In the genomic region with DNA sequence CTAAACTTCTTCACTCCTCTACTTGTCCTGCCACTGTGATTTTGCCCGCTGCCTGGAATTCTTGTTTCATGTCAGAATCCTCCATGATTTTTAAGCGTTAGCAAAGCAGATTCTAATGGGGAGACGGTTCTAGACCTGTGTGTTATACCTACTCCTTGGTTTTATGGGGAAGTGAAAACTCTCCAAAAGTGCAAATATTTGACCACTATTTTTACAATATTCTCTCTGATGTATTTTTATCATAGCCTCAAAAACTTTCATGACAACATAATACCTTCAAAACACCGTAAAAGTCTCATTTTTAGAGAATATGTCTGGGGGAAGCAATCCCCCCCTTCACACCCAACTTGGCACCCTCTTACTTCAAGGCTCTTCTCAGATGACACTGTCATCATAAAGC, we compare ENCODE assay signal across 24 cellular contexts.
"Had no signal": no experiment of that assay in that cellular context is flagged by ENCODE, and none has a peak within 500 bp of the region (broad histone marks: within the 10 kb centered on the region; RNA-seq: fewer than 3 reads in every experiment).

No MANE protein-coding gene starts in this region.

- H3K27me3 Mint-ChIP-seq: activated naive CD8-positive, alpha-beta T cell treated with anti-CD3 and anti-CD28 coated beads for 36 hours had no signal

- H3K27me3 ChIP-seq: cardiac muscle cell, gastroesophageal sphincter, heart left ventricle, sigmoid colon, tibial nerve, vagina had no signal

- H3K9me3 ChIP-seq: gastroesophageal sphincter, heart left ventricle, sigmoid colon, tibial nerve, vagina had no signal

- H3K4me1 Mint-ChIP-seq: nephron progenitor cell had no signal

- H3K36me3 Mint-ChIP-seq: activated CD4-positive, alpha-beta memory T cell treated with anti-CD3 and anti-CD28 coated beads for 36 hours had no signal

- H3K4me3 ChIP-seq: cardiac muscle cell, gastroesophageal sphincter, heart left ventricle, sigmoid colon, tibial nerve, vagina had no signal

- H3K27ac ChIP-seq: cardiac muscle cell, gastroesophageal sphincter, heart left ventricle, sigmoid colon, tibial nerve, vagina, VCaP had no signal

- H3K27ac Mint-ChIP-seq: activated CD4-positive, alpha-beta memory T cell treated with anti-CD3 and anti-CD28 coated beads for 36 hours; activated naive CD8-positive, alpha-beta T cell treated with anti-CD3 and anti-CD28 coated beads for 36 hours; activated T-helper 1 cell treated with anti-CD3 and anti-CD28 coated beads, Interleukin-12 subunit alpha, Interleukin-12 subunit beta, Interleukin-2, Interleukin-4 antibody, amounts not matched to agents 30 ng/mL and 10 ng/mL and 1 ng/mL, durations not matched to agents 14 hours and 24 hours and 36 hours; dendritic cell treated with granulocyte-macrophage colony-stimulating factor and Interleukin-4, amounts not matched to agents 40 ng/mL and 50 ng/mL, for 4 days; nephron progenitor cell had no signal

- ATAC-seq: esophagus mucosa, gastroesophageal sphincter, heart left ventricle, left lobe of liver had no signal

- DNase-seq: activated CD4-positive, alpha-beta memory T cell treated with anti-CD3 and anti-CD28 coated beads for 36 hours; activated CD4-positive, alpha-beta T cell treated with anti-CD3 and anti-CD28 coated beads for 1 hour; activated gamma-delta T cell treated with Interleukin-2 at 50 U/mL for 16 hours; activated naive CD8-positive, alpha-beta T cell treated with anti-CD3 and anti-CD28 coated beads for 36 hours; activated T-cell treated with anti-CD3 and anti-CD28 coated beads for 4 hours; amniotic stem cell; effector CD8-positive, alpha-beta T cell; heart left ventricle; kidney; midbrain; nephron progenitor cell; occipital lobe; posterior cingulate gyrus; sigmoid colon; stimulated activated naive CD4-positive, alpha-beta T cell treated with Interleukin-2 at 50 U/mL for 16 hours had no signal

- H3K4me1 ChIP-seq: heart left ventricle, tibial nerve, vagina had no signal

- H3K9me3 Mint-ChIP-seq: activated CD4-positive, alpha-beta memory T cell treated with anti-CD3 and anti-CD28 coated beads for 36 hours; activated T-helper 1 cell treated with anti-CD3 and anti-CD28 coated beads, Interleukin-12 subunit alpha, Interleukin-12 subunit beta, Interleukin-2, Interleukin-4 antibody, amounts not matched to agents 30 ng/mL and 10 ng/mL and 1 ng/mL, durations not matched to agents 14 hours and 24 hours and 36 hours; dendritic cell treated with granulocyte-macrophage colony-stimulating factor and Interleukin-4, amounts not matched to agents 40 ng/mL and 50 ng/mL, for 4 days had no signal

- H3K4me3 Mint-ChIP-seq: activated CD4-positive, alpha-beta memory T cell treated with anti-CD3 and anti-CD28 coated beads for 36 hours; activated naive CD8-positive, alpha-beta T cell treated with anti-CD3 and anti-CD28 coated beads for 36 hours; activated T-helper 1 cell treated with anti-CD3 and anti-CD28 coated beads, Interleukin-12 subunit alpha, Interleukin-12 subunit beta, Interleukin-2, Interleukin-4 antibody, amounts not matched to agents 30 ng/mL and 10 ng/mL and 1 ng/mL, durations not matched to agents 14 hours and 24 hours and 36 hours; dendritic cell treated with granulocyte-macrophage colony-stimulating factor and Interleukin-4, amounts not matched to agents 40 ng/mL and 50 ng/mL, for 4 days; nephron progenitor cell had no signal

- H3K36me3 ChIP-seq: cardiac muscle cell, gastroesophageal sphincter, heart left ventricle, sigmoid colon, tibial nerve, vagina had no signal
